ENCODE assay signal across 1 cellular context in genomic region chr9:131636593-131636992, GRCh38.
TF ChIP-seq lines count a peak whose summit lies in the region.

No MANE protein-coding gene starts in this region.

TF ChIP-seq in GM23338, 12 proteins besides CTCF, POLR2A, EP300 and RAD21 (continued from another document):
- no peak for TF ChIP-seq ZNF462 (CRISPR knock-in tag; IDR thresholded peaks at IDR 0.05)
- TF ChIP-seq STAT1 (IDR thresholded peaks at IDR 0.05; ENCODE audit: unreplicated experiment) = no peak
- no peak for TF ChIP-seq NANOG (IDR thresholded peaks at IDR 0.05; ENCODE audit: borderline replicate concordance)
